Comparison of ENCODE assay signal across 8 cellular contexts in the genomic region with DNA sequence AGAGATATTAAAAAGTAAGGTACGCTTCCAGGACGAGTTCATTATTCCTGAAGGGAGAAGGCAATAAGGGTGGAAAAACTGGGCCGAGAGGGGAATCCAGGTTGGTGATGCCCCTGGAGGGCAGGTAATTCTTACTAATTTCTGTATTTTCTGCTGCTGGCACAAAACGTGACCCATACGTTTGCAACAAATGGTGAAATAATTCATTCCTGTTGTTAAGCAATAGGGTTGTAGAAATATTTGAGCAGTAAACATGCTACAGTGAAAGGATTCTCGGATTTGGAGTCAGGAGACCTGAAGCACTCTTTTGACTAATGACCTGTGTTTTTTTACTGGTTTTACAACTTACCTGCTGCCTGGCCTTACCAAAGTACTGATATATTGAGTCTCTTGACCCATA. TPM values are rescaled to one million over a fixed set of nuclear protein-coding genes. Genes with fewer than 3 reads are reported as not detected.
DNase-seq lines count a peak whose midpoint lies in the region; ATAC-seq and TF ChIP-seq lines count a peak whose summit lies in the region.

No MANE protein-coding gene starts in this region.

- H3K4me3 ChIP-seq in AG10803 (ENCODE audit: low read length) = peak overlapping the region; percentile 92
- peak overlapping the region; percentile 100 for H3K4me3 ChIP-seq in Loucy (ENCODE audit: low read length, poor library complexity, severe bottlenecking)
- H3K4me3 ChIP-seq in duodenal mucosa (ENCODE audit: low read depth in 1 of 2, low read length in 2 of 2) = peak overlapping the region; percentile 87 to 88

- H3K4me1 ChIP-seq in Loucy (ENCODE audit: insufficient read depth, low read length, poor library complexity, severe bottlenecking) = peaks cover 23% of the 10 kb centered on the region
- H3K4me1 ChIP-seq in duodenal mucosa (ENCODE audit: control insufficient read depth in 1 of 2, insufficient read depth in 2 of 2, low read length in 2 of 2) = peaks cover 21 to 27% of the 10 kb centered on the region in 2 donors

- H3K27ac Mint-ChIP-seq in natural killer cell = peak overlapping the region; percentile 98 to 100

- intact Hi-C loops in natural killer cell (cut with micrococcal nuclease) = loop anchor here (2.0 kb wide), 1 partner anchor 292 kb away; a partner anchor contains a TSS

- H2AFZ ChIP-seq in Loucy (ENCODE audit: low read length) = peak overlapping the region; percentile 97

- H3K36me3 Mint-ChIP-seq in natural killer cell = peaks cover 15% of the 10 kb centered on the region

- H3K4me3 Mint-ChIP-seq in natural killer cell = peak overlapping the region; percentile 100

- H3K27ac ChIP-seq in duodenal mucosa (ENCODE audit: low read depth, low read length) = peak overlapping the region; percentile 84

- no peaks in the 10 kb centered on the region for H3K27me3 ChIP-seq in Loucy (ENCODE audit: insufficient read depth, low read length, poor library complexity, severe bottlenecking)
- no peaks in the 10 kb centered on the region for H3K27me3 ChIP-seq in duodenal mucosa (ENCODE audit: control insufficient read depth in 1 of 2, insufficient read depth in 2 of 2, low read length in 2 of 2)

- TF ChIP-seq CTCF in AG10803 (conservative IDR thresholded peaks at IDR 0.05; ENCODE audit: low read length) = no peak
- TF ChIP-seq CTCF in Loucy (conservative IDR thresholded peaks at IDR 0.05; ENCODE audit: low read length) = no peak
- TF ChIP-seq CTCF in natural killer cell (IDR thresholded peaks at IDR 0.05) = no peak

- H3K9ac ChIP-seq in Loucy (ENCODE audit: low read depth, low read length, poor library complexity, severe bottlenecking) (peak overlapping the region; percentile 92), duodenal mucosa (ENCODE audit: low read depth in 1 of 2, low read length in 2 of 2) (peak overlapping the region; percentile 88 to 95)

- H4K20me1 ChIP-seq in Loucy (ENCODE audit: insufficient read depth, low read length, poor library complexity, severe bottlenecking) = no peaks in the 10 kb centered on the region

- peaks cover 5% of the 10 kb centered on the region; the same call in 1 of the 2 replicates for H3K36me3 ChIP-seq in Loucy (ENCODE audit: insufficient read depth, low read length)
- peaks cover 6 to 26% of the 10 kb centered on the region in 2 donors for H3K36me3 ChIP-seq in duodenal mucosa (ENCODE audit: control insufficient read depth in 1 of 2, insufficient read depth in 2 of 2, low read length in 2 of 2)

- H3K27me3 Mint-ChIP-seq in natural killer cell (ENCODE audit: low read depth in 2 of 2) = no peaks in the 10 kb centered on the region

- ATAC-seq in natural killer cell (no peak), HG02884 (IDR thresholded peaks at IDR 0.05; ENCODE audit: unreplicated experiment) (no peak)

- H3K4me2 ChIP-seq in Loucy (ENCODE audit: low read depth, low read length, poor library complexity, severe bottlenecking) = peak overlapping the region; percentile 100

- DNase-seq in AG10803 (ENCODE audit: low read depth) (peak; percentile 51), natural killer cell (no peak), NCI-H1092 treated with DMSO at 0.1 percent for 48 hours (lab: John Stamatoyannopoulos, UW) (no peak), NCI-H1436 treated with DMSO at 0.1 percent for 48 hours (lab: John Stamatoyannopoulos, UW) (no peak)
- no peak for DNase-seq in stimulated activated CD4-positive, alpha-beta T cell treated with anti-CD3 and anti-CD28 coated beads, Interleukin-4, amount 100 ng/mL, for 1 hour

- peaks cover 21% of the 10 kb centered on the region for H3K79me2 ChIP-seq in Loucy (ENCODE audit: insufficient read depth, low read length)

- H3K9me3 ChIP-seq in Loucy (ENCODE audit: insufficient read depth, low read depth, low read length) (no peaks in the 10 kb centered on the region), duodenal mucosa (ENCODE audit: control insufficient read depth in 1 of 2, low read length in 2 of 2) (no peaks in the 10 kb centered on the region)

- no peaks in the 10 kb centered on the region for H3K9me3 Mint-ChIP-seq in natural killer cell

- peaks cover 50 to 51% of the 10 kb centered on the region in 2 donors for H3K4me1 Mint-ChIP-seq in natural killer cell

- H3F3A ChIP-seq in Loucy (ENCODE audit: low read depth) = no peaks in the 10 kb centered on the region

- no peaks in the 10 kb centered on the region for H3K9me2 ChIP-seq in Loucy (replicated peaks; ENCODE audit: low read depth, low read length)

RNA-seq across cellular contexts. Expression of a gene that starts 0.7 kb away (rescaled TPM):
- 10 to 100 TPM; 10.4 to 13.3 (median 11.6) TPM for total RNA-seq in natural killer cell

RNA-seq across cellular contexts. Expression of a gene that starts 35.9 kb away (rescaled TPM):
- 100 to 1,000 TPM; 161 to 190 (median 161) TPM for total RNA-seq in natural killer cell
